8 cellular contexts compared by ENCODE assay signal in genomic region chr11:120013325-120014250, GRCh38.
DNase-seq lines count a peak whose midpoint lies in the region; ATAC-seq and TF ChIP-seq lines count a peak whose summit lies in the region.

No MANE protein-coding gene starts in this region.

- peak; percentile 91 for DNase-seq in BE2C
- DNase-seq in GM20000 (ENCODE audit: low spot score), result peak; percentile 67
- DNase-seq in SJCRH30, result peak; percentile 57 to 69
- peak; percentile 79 for DNase-seq in pons (ENCODE audit: low spot score)
- no peak for DNase-seq in NCI-H446 treated with DMSO at 0.1 percent for 48 hours (lab: John Stamatoyannopoulos, UW)

- peaks cover 16% of the 10 kb centered on the region for H3K4me1 ChIP-seq in BE2C
- no peaks in the 10 kb centered on the region for H3K4me1 ChIP-seq in SJCRH30
- H3K4me1 ChIP-seq in gastroesophageal sphincter, result no peaks in the 10 kb centered on the region

- 60 to 82% methylated on average over 3 of the region's 28 CpGs for WGBS in gastroesophageal sphincter (ENCODE audit: low coverage in 1 of 2), 2 donors

- H3K27ac ChIP-seq in SJCRH30, result no peak overlapping the region
- H3K27ac ChIP-seq in gastroesophageal sphincter, result no peak overlapping the region

- TF ChIP-seq CTCF in BE2C (IDR thresholded peaks at IDR 0.05; ENCODE audit: low read depth, low read length) (peak; percentile 96), GM20000 (IDR thresholded peaks at IDR 0.05; ENCODE audit: extremely low read depth, missing control alignments) (peak; percentile 61), gastroesophageal sphincter (IDR thresholded peaks at IDR 0.05) (peak in 3 of 4 experiments; percentile 25 to 55 (median 35))

- H3K36me3 ChIP-seq in BE2C (no peaks in the 10 kb centered on the region), SJCRH30 (no peaks in the 10 kb centered on the region), gastroesophageal sphincter (no peaks in the 10 kb centered on the region)

- H3K9me3 ChIP-seq in BE2C, result no peaks in the 10 kb centered on the region
- no peaks in the 10 kb centered on the region for H3K9me3 ChIP-seq in SJCRH30 (replicated peaks)
- H3K9me3 ChIP-seq in gastroesophageal sphincter, result no peaks in the 10 kb centered on the region

- no peak for TF ChIP-seq POLR2A in gastroesophageal sphincter (IDR thresholded peaks at IDR 0.05)

- TF ChIP-seq EP300 in gastroesophageal sphincter (IDR thresholded peaks at IDR 0.05), result no peak

- peak; percentile 16 for ATAC-seq in gastroesophageal sphincter
- ATAC-seq in GM18511 (IDR thresholded peaks at IDR 0.05; ENCODE audit: unreplicated experiment), result no peak
- no peak for ATAC-seq in GM18517 (IDR thresholded peaks at IDR 0.05; ENCODE audit: unreplicated experiment)

- H3K27me3 ChIP-seq in BE2C (no peaks in the 10 kb centered on the region), SJCRH30 (no peaks in the 10 kb centered on the region; the same call in 1 of the 2 replicates), gastroesophageal sphincter (peaks cover 97% of the 10 kb centered on the region)

- peak overlapping the region; percentile 27; the same call in 1 of the 2 replicates for H3K4me3 ChIP-seq in BE2C (ENCODE audit: low read depth, low read length)
- H3K4me3 ChIP-seq in SJCRH30, result no peak overlapping the region
- no peak overlapping the region for H3K4me3 ChIP-seq in gastroesophageal sphincter

Comparison
In these comparisons a context has a peak if more than half of its experiments do, and no peak if none do; other contexts are left out.
1. CTCF ChIP-seq: peak in every context shown above with its lines; median percentile 96 in BE2C; 61 in GM20000; 35 in gastroesophageal sphincter.